In the genomic region with DNA sequence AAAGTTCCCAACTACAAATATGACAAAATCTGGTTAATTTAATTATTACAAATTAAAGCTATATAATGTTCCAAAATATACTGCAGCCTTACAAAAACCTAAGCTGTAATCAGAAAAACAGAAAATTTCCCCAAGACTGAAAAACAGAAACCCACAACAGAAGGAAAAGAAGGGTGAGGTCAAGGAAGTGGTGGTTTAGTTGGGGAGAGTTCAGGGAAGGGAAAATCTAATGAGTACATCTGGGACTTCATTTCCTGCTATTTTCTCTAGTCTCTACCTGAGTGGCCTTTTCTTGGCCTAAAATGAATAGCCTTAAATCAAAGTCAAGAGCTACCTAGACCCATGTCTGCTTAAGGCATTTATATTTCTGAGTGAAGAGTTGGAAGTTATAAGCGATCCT, we compare ENCODE assay signal across 16 cellular contexts.
"Had no signal": no experiment of that assay in that cellular context is flagged by ENCODE, and none has a peak within 500 bp of the region (broad histone marks: within the 10 kb centered on the region; RNA-seq: fewer than 3 reads in every experiment).

No MANE protein-coding gene starts in this region.

- H3K4me3 Mint-ChIP-seq: activated CD4-positive, alpha-beta T cell treated with anti-CD3 and anti-CD28 coated beads, Interleukin-2, amount 10 ng/mL, durations not matched to agents 7 days and 5 days; activated naive CD8-positive, alpha-beta T cell treated with anti-CD3 and anti-CD28 coated beads, Interleukin-2, amount 10 ng/mL, durations not matched to agents 7 days and 5 days; dendritic cell treated with granulocyte-macrophage colony-stimulating factor and Interleukin-4, amounts not matched to agents 40 ng/mL and 50 ng/mL, for 4 days; effector memory CD8-positive, alpha-beta T cell; natural killer cell; stimulated activated naive B cell treated with anti-CD40 and anti-IgM and Interleukin-4, amounts not matched to agents 10 μg/mL and 1 μg/mL and 100 μg/mL, for 72 hours had no signal

- H3K27ac Mint-ChIP-seq: activated CD4-positive, alpha-beta T cell treated with anti-CD3 and anti-CD28 coated beads, Interleukin-2, amount 10 ng/mL, durations not matched to agents 7 days and 5 days; activated naive CD8-positive, alpha-beta T cell treated with anti-CD3 and anti-CD28 coated beads, Interleukin-2, amount 10 ng/mL, durations not matched to agents 7 days and 5 days; dendritic cell treated with granulocyte-macrophage colony-stimulating factor and Interleukin-4, amounts not matched to agents 40 ng/mL and 50 ng/mL, for 4 days; effector memory CD8-positive, alpha-beta T cell; natural killer cell; stimulated activated naive B cell treated with anti-CD40 and anti-IgM and Interleukin-4, amounts not matched to agents 10 μg/mL and 1 μg/mL and 100 μg/mL, for 72 hours had no signal

- H3K4me3 ChIP-seq: cardiac muscle cell, pancreas had no signal

- H3K27me3 ChIP-seq: cardiac muscle cell, neutrophil, pancreas had no signal

- H3K9me3 Mint-ChIP-seq: activated CD4-positive, alpha-beta T cell treated with anti-CD3 and anti-CD28 coated beads, Interleukin-2, amount 10 ng/mL, durations not matched to agents 7 days and 5 days; activated naive CD8-positive, alpha-beta T cell treated with anti-CD3 and anti-CD28 coated beads, Interleukin-2, amount 10 ng/mL, durations not matched to agents 7 days and 5 days; dendritic cell treated with granulocyte-macrophage colony-stimulating factor and Interleukin-4, amounts not matched to agents 40 ng/mL and 50 ng/mL, for 4 days; effector memory CD8-positive, alpha-beta T cell; natural killer cell; stimulated activated naive B cell treated with anti-CD40 and anti-IgM and Interleukin-4, amounts not matched to agents 10 μg/mL and 1 μg/mL and 100 μg/mL, for 72 hours had no signal

- H3K4me1 Mint-ChIP-seq: natural killer cell had no signal

- H3K36me3 Mint-ChIP-seq: activated naive CD8-positive, alpha-beta T cell treated with anti-CD3 and anti-CD28 coated beads, Interleukin-2, amount 10 ng/mL, durations not matched to agents 7 days and 5 days; natural killer cell; stimulated activated naive B cell treated with anti-CD40 and anti-IgM and Interleukin-4, amounts not matched to agents 10 μg/mL and 1 μg/mL and 100 μg/mL, for 72 hours had no signal

- H3K27me3 Mint-ChIP-seq: activated CD4-positive, alpha-beta T cell treated with anti-CD3 and anti-CD28 coated beads, Interleukin-2, amount 10 ng/mL, durations not matched to agents 7 days and 5 days; dendritic cell treated with granulocyte-macrophage colony-stimulating factor and Interleukin-4, amounts not matched to agents 40 ng/mL and 50 ng/mL, for 4 days; stimulated activated naive B cell treated with anti-CD40 and anti-IgM and Interleukin-4, amounts not matched to agents 10 μg/mL and 1 μg/mL and 100 μg/mL, for 72 hours had no signal

- DNase-seq: activated CD4-positive, alpha-beta T cell treated with anti-CD3 and anti-CD28 coated beads, Interleukin-2, amount 10 ng/mL, durations not matched to agents 7 days and 5 days; activated CD8-positive, alpha-beta memory T cell treated with anti-CD3 and anti-CD28 coated beads, Interleukin-2, amount 50 U/mL, for 4 hours; activated gamma-delta T cell; activated naive CD8-positive, alpha-beta T cell treated with anti-CD3 and anti-CD28 coated beads, Interleukin-2, amount 10 ng/mL, durations not matched to agents 7 days and 5 days; activated T-cell treated with anti-CD3 and anti-CD28 coated beads, Interleukin-2, amount 50 U/mL, for 48 hours; amygdala; effector memory CD8-positive, alpha-beta T cell; mesendoderm; natural killer cell; pancreas; stimulated activated naive B cell treated with anti-CD40 and anti-IgM and Interleukin-4, amounts not matched to agents 10 μg/mL and 1 μg/mL and 100 μg/mL, for 72 hours; SW 1271 had no signal

- ATAC-seq: effector memory CD8-positive, alpha-beta T cell; natural killer cell; pancreas; sciatic nerve; stimulated activated naive B cell treated with anti-CD40 and anti-IgM and Interleukin-4, amounts not matched to agents 10 μg/mL and 1 μg/mL and 100 μg/mL, for 72 hours had no signal

- H3K4me1 ChIP-seq: pancreas had no signal

- H3K36me3 ChIP-seq: cardiac muscle cell, neutrophil, pancreas had no signal

- H3K9me3 ChIP-seq: neutrophil, pancreas had no signal
